In the genomic region with DNA sequence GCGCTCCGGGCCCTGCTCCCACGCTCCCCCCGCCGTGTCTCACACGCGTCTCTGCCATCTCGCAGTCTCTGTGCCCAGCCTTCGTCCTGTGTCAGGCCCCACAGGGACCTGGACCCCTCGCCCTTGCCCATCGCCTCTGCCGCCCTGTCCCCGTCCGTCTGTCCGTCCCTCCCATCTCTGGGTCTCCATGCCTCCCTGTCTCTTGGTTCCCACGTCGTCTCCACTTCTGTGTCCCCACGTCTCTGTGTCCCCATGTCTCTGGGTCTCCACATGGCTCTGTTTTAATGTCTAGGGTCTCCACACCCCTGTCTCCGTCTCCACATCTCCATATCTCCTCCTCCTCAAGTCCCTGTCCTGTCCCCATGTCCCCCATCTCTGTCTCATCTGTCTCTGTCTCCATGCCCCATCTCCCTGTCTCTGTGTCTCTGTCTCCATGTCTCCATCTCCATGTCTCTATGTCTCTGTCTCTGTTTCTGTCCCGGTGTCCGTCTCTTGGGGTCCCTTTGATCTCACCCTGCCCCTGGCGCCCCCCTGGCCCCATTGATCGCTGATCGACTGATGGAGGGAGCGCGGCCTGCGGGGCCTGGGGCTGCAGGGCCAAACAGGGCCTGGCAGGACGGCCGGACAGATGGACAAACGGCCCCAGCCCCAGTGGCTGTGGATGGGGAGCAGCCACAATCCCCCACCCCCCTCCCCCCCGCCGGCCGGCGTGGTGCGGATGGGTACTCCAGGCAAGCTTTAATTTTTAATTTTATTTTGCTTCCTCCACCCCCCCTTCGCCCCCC, we compare ENCODE assay signal across 1 cellular context.
TF ChIP-seq lines count a peak whose summit lies in the region.

No MANE protein-coding gene starts in this region.

TF ChIP-seq in H1, 55 proteins besides CTCF, POLR2A, EP300 and RAD21:
- no peak for TF ChIP-seq SRF (IDR thresholded peaks at IDR 0.05; ENCODE audit: low read depth, low read length)
- no peak for TF ChIP-seq KDM5A (IDR thresholded peaks at IDR 0.05; ENCODE audit: low read length)
- no peak for TF ChIP-seq HDAC6 (IDR thresholded peaks at IDR 0.05; ENCODE audit: low read depth, low read length)
- no peak for TF ChIP-seq GABPA (IDR thresholded peaks at IDR 0.05; ENCODE audit: borderline replicate concordance, insufficient read depth, low read length)
- no peak for TF ChIP-seq HDAC2 (IDR thresholded peaks at IDR 0.05; ENCODE audit: borderline replicate concordance in 1 of 2, low read depth in 2 of 2, low read length in 2 of 2)
- TF ChIP-seq ASH2L (IDR thresholded peaks at IDR 0.05; ENCODE audit: low read length): no peak
- TF ChIP-seq RNF2 (IDR thresholded peaks at IDR 0.05; ENCODE audit: borderline replicate concordance, low read depth, low read length, missing control alignments, poor library complexity, severe bottlenecking): peak; percentile 32
- TF ChIP-seq CEBPB (IDR thresholded peaks at IDR 0.05; ENCODE audit: low read depth, low read length): no peak
- TF ChIP-seq EZH2 (IDR thresholded peaks at IDR 0.05; ENCODE audit: low read depth, low read length, severe bottlenecking): peak; percentile 84
- no peak for TF ChIP-seq RFX5 (IDR thresholded peaks at IDR 0.05; ENCODE audit: borderline replicate concordance, low read depth, low read length)
- TF ChIP-seq, protein P1, sequence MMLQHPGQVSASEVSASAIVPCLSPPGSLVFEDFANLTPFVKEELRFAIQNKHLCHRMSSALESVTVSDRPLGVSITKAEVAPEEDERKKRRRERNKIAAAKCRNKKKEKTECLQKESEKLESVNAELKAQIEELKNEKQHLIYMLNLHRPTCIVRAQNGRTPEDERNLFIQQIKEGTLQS (IDR thresholded peaks at IDR 0.05; ENCODE audit: insufficient read depth, low read depth, low read length): no peak
- TF ChIP-seq NRF1 (IDR thresholded peaks at IDR 0.05; ENCODE audit: low read depth, low read length): no peak
- peak; percentile 80 for TF ChIP-seq SUZ12 (IDR thresholded peaks at IDR 0.05; ENCODE audit: low read length)
- no peak for TF ChIP-seq SIX5 (IDR thresholded peaks at IDR 0.05; ENCODE audit: low read depth, low read length)
- no peak for TF ChIP-seq TAF7 (optimal IDR thresholded peaks at IDR 0.05; ENCODE audit: borderline replicate concordance, low read depth, low read length)
- TF ChIP-seq, protein P2, sequence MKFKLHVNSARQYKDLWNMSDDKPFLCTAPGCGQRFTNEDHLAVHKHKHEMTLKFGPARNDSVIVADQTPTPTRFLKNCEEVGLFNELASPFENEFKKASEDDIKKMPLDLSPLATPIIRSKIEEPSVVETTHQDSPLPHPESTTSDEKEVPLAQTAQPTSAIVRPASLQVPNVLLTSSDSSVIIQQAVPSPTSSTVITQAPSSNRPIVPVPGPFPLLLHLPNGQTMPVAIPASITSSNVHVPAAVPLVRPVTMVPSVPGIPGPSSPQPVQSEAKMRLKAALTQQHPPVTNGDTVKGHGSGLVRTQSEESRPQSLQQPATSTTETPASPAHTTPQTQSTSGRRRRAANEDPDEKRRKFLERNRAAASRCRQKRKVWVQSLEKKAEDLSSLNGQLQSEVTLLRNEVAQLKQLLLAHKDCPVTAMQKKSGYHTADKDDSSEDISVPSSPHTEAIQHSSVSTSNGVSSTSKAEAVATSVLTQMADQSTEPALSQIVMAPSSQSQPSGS (IDR thresholded peaks at IDR 0.05; ENCODE audit: low read length): no peak
- no peak for TF ChIP-seq GTF2F1 (IDR thresholded peaks at IDR 0.05; ENCODE audit: borderline replicate concordance, low read depth, low read length)
- no peak for TF ChIP-seq CTBP2 (IDR thresholded peaks at IDR 0.05; ENCODE audit: borderline replicate concordance, insufficient read depth, insufficient read length, low read length)
- no peak for TF ChIP-seq TCF12 (IDR thresholded peaks at IDR 0.05; ENCODE audit: low read depth, low read length)
- TF ChIP-seq BRCA1 (IDR thresholded peaks at IDR 0.05; ENCODE audit: low read depth, low read length): no peak
- no peak for TF ChIP-seq MAFK (IDR thresholded peaks at IDR 0.05; ENCODE audit: low read depth, low read length)
- TF ChIP-seq, protein P3, sequence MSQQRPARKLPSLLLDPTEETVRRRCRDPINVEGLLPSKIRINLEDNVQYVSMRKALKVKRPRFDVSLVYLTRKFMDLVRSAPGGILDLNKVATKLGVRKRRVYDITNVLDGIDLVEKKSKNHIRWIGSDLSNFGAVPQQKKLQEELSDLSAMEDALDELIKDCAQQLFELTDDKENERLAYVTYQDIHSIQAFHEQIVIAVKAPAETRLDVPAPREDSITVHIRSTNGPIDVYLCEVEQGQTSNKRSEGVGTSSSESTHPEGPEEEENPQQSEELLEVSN (IDR thresholded peaks at IDR 0.05): no peak
- TF ChIP-seq, protein P4, sequence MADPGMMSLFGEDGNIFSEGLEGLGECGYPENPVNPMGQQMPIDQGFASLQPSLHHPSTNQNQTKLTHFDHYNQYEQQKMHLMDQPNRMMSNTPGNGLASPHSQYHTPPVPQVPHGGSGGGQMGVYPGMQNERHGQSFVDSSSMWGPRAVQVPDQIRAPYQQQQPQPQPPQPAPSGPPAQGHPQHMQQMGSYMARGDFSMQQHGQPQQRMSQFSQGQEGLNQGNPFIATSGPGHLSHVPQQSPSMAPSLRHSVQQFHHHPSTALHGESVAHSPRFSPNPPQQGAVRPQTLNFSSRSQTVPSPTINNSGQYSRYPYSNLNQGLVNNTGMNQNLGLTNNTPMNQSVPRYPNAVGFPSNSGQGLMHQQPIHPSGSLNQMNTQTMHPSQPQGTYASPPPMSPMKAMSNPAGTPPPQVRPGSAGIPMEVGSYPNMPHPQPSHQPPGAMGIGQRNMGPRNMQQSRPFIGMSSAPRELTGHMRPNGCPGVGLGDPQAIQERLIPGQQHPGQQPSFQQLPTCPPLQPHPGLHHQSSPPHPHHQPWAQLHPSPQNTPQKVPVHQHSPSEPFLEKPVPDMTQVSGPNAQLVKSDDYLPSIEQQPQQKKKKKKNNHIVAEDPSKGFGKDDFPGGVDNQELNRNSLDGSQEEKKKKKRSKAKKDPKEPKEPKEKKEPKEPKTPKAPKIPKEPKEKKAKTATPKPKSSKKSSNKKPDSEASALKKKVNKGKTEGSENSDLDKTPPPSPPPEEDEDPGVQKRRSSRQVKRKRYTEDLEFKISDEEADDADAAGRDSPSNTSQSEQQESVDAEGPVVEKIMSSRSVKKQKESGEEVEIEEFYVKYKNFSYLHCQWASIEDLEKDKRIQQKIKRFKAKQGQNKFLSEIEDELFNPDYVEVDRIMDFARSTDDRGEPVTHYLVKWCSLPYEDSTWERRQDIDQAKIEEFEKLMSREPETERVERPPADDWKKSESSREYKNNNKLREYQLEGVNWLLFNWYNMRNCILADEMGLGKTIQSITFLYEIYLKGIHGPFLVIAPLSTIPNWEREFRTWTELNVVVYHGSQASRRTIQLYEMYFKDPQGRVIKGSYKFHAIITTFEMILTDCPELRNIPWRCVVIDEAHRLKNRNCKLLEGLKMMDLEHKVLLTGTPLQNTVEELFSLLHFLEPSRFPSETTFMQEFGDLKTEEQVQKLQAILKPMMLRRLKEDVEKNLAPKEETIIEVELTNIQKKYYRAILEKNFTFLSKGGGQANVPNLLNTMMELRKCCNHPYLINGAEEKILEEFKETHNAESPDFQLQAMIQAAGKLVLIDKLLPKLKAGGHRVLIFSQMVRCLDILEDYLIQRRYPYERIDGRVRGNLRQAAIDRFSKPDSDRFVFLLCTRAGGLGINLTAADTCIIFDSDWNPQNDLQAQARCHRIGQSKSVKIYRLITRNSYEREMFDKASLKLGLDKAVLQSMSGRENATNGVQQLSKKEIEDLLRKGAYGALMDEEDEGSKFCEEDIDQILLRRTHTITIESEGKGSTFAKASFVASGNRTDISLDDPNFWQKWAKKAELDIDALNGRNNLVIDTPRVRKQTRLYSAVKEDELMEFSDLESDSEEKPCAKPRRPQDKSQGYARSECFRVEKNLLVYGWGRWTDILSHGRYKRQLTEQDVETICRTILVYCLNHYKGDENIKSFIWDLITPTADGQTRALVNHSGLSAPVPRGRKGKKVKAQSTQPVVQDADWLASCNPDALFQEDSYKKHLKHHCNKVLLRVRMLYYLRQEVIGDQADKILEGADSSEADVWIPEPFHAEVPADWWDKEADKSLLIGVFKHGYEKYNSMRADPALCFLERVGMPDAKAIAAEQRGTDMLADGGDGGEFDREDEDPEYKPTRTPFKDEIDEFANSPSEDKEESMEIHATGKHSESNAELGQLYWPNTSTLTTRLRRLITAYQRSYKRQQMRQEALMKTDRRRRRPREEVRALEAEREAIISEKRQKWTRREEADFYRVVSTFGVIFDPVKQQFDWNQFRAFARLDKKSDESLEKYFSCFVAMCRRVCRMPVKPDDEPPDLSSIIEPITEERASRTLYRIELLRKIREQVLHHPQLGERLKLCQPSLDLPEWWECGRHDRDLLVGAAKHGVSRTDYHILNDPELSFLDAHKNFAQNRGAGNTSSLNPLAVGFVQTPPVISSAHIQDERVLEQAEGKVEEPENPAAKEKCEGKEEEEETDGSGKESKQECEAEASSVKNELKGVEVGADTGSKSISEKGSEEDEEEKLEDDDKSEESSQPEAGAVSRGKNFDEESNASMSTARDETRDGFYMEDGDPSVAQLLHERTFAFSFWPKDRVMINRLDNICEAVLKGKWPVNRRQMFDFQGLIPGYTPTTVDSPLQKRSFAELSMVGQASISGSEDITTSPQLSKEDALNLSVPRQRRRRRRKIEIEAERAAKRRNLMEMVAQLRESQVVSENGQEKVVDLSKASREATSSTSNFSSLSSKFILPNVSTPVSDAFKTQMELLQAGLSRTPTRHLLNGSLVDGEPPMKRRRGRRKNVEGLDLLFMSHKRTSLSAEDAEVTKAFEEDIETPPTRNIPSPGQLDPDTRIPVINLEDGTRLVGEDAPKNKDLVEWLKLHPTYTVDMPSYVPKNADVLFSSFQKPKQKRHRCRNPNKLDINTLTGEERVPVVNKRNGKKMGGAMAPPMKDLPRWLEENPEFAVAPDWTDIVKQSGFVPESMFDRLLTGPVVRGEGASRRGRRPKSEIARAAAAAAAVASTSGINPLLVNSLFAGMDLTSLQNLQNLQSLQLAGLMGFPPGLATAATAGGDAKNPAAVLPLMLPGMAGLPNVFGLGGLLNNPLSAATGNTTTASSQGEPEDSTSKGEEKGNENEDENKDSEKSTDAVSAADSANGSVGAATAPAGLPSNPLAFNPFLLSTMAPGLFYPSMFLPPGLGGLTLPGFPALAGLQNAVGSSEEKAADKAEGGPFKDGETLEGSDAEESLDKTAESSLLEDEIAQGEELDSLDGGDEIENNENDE (IDR thresholded peaks at IDR 0.05; ENCODE audit: insufficient replicate concordance, low read length): no peak
- TF ChIP-seq CHD2 (IDR thresholded peaks at IDR 0.05; ENCODE audit: low read length): no peak
- no peak for TF ChIP-seq JUN (IDR thresholded peaks at IDR 0.05; ENCODE audit: low read depth, low read length)
